In genomic region chr6:117351521-117351920, GRCh38 we compare ENCODE assay signal across 24 cellular contexts.
"Had no signal": no experiment of that assay in that cellular context is flagged by ENCODE, and none has a peak within 500 bp of the region (broad histone marks: within the 10 kb centered on the region; RNA-seq: fewer than 3 reads in every experiment).

No MANE protein-coding gene starts in this region.

- H3K4me1 ChIP-seq: ascending aorta, body of pancreas had no signal

- H3K4me3 ChIP-seq: ascending aorta, body of pancreas had no signal

- ATAC-seq: activated CD8-positive, alpha-beta T cell treated with anti-CD3 and anti-CD28 coated beads, Interleukin-2, amount 10 ng/mL, durations not matched to agents 7 days and 5 days; body of pancreas; T-helper 17 cell; WTC11 had no signal

- DNase-seq: activated CD4-positive, alpha-beta T cell treated with anti-CD3 and anti-CD28 coated beads for 48 hours; activated CD4-positive, alpha-beta T cell treated with anti-CD3 and anti-CD28 coated beads, Interleukin-2, amount 50 U/mL, for 4 hours; activated CD4-positive, CD25-positive, alpha-beta regulatory T cell treated with anti-CD3 and anti-CD28 coated beads, Interleukin-2, amount 50 U/mL, for 72 hours; activated CD8-positive, alpha-beta memory T cell treated with anti-CD3 and anti-CD28 coated beads, Interleukin-2, amount 50 U/mL, for 48 hours; activated CD8-positive, alpha-beta T cell treated with anti-CD3 and anti-CD28 coated beads, Interleukin-2, amount 10 ng/mL, durations not matched to agents 7 days and 5 days; activated naive CD4-positive, alpha-beta T cell treated with anti-CD3 and anti-CD28 coated beads, Interleukin-2, amount 50 U/mL, for 16 hours; activated naive CD8-positive, alpha-beta T cell treated with anti-CD3 and anti-CD28 coated beads, Interleukin-2, amount 10 ng/mL, durations not matched to agents 7 days and 5 days; activated T-cell treated with anti-CD3 and anti-CD28 coated beads, Interleukin-2, amount 50 U/mL, for 1 hour; body of pancreas; central memory CD4-positive, alpha-beta T cell; MM.1S; NCI-H1105 treated with DMSO at 0.1 percent for 48 hours; NCI-H1436 treated with DMSO at 0.1 percent for 48 hours; NCI-H187; NCI-H2171; NCI-H2227 treated with DMSO at 0.1 percent for 48 hours; NCI-H526 treated with DMSO at 0.1 percent for 48 hours; NCI-H82; SIG-M5; T-helper 17 cell; T-helper 9 cell had no signal

- H3K27ac ChIP-seq: ascending aorta, body of pancreas, KMS-11 had no signal

- H3K27me3 ChIP-seq: ascending aorta, body of pancreas had no signal

- H3K36me3 ChIP-seq: ascending aorta had no signal

- H3K9me3 ChIP-seq: ascending aorta, body of pancreas had no signal

- H3K4me2 ChIP-seq: KMS-11 had no signal

- H3K9ac ChIP-seq: KMS-11 had no signal
